1 cellular context compared by ENCODE assay signal in the genomic region with DNA sequence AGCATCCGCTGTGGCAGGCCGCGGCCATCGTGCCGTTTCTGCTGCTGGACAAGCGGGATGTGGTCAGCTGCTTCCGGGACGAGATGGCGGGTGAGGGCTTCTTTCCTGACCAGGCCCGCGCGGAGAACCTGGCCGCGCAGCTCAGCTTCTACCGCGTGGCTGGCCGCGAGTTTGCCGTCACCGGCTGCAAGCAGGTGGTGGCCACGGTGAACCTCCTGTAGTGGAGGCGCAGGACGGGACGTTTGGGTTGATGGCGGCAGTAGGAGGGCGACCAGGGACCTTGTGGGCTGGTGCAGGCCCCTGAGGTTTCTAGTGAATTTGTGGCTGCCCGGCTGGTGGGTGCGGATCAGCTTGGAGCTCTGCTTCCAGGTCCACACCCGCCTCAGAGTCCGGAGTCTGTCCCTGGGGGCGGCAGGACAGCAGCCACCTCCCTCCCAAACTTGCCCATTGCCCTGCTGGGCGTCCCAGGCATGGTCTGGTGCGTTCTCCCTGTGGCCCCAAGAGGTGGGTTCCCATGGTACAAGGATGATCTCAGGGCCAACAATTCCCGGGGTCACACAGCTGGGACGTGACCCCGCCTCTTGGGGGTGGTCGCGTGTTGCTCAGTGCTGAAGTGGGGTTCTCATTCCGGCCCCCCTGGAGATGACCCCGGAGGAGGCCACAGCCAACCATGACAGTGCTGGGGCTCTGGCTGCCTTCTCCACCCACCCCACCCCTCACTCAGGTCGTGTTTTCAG.
TF ChIP-seq lines count a peak whose summit lies in the region.

No MANE protein-coding gene starts in this region.

TF ChIP-seq in K562, 482 proteins besides CTCF, POLR2A, EP300 and RAD21:
- TF ChIP-seq ZNF785 (CRISPR knock-in tag; IDR thresholded peaks at IDR 0.05), result no peak
- no peak for TF ChIP-seq OTX1 (CRISPR knock-in tag; IDR thresholded peaks at IDR 0.05)
- TF ChIP-seq KHSRP (IDR thresholded peaks at IDR 0.05), result no peak
- TF ChIP-seq, protein P1, sequence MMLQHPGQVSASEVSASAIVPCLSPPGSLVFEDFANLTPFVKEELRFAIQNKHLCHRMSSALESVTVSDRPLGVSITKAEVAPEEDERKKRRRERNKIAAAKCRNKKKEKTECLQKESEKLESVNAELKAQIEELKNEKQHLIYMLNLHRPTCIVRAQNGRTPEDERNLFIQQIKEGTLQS (IDR thresholded peaks at IDR 0.05), result no peak
- TF ChIP-seq, protein P1 (CRISPR knock-in tag; conservative IDR thresholded peaks at IDR 0.05), result no peak
- no peak for TF ChIP-seq ZNF644 (tag; IDR thresholded peaks at IDR 0.05; ENCODE audit: low read depth)
- no peak for TF ChIP-seq FOSL1 (tag; conservative IDR thresholded peaks at IDR 0.05)
- 0 out of 2 replicates have a peak, but pooled peaks have one; percentile 9 for TF ChIP-seq POLR2G (IDR thresholded peaks at IDR 0.05; ENCODE audit: low read depth, low read length)
- TF ChIP-seq, protein P2, sequence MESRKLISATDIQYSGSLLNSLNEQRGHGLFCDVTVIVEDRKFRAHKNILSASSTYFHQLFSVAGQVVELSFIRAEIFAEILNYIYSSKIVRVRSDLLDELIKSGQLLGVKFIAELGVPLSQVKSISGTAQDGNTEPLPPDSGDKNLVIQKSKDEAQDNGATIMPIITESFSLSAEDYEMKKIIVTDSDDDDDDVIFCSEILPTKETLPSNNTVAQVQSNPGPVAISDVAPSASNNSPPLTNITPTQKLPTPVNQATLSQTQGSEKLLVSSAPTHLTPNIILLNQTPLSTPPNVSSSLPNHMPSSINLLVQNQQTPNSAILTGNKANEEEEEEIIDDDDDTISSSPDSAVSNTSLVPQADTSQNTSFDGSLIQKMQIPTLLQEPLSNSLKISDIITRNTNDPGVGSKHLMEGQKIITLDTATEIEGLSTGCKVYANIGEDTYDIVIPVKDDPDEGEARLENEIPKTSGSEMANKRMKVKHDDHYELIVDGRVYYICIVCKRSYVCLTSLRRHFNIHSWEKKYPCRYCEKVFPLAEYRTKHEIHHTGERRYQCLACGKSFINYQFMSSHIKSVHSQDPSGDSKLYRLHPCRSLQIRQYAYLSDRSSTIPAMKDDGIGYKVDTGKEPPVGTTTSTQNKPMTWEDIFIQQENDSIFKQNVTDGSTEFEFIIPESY (CRISPR knock-in tag; IDR thresholded peaks at IDR 0.05), result peak; percentile 70; the same call in 1 of the 2 replicates
- TF ChIP-seq ETV5 (CRISPR knock-in tag; IDR thresholded peaks at IDR 0.05; ENCODE audit: low read depth), result no peak
- no peak for TF ChIP-seq GABPB2 (CRISPR knock-in tag; conservative IDR thresholded peaks at IDR 0.05)
- TF ChIP-seq SAFB (IDR thresholded peaks at IDR 0.05; ENCODE audit: borderline replicate concordance, low read depth, low read length), result no peak
- TF ChIP-seq ZNF232 (CRISPR knock-in tag; IDR thresholded peaks at IDR 0.05), result no peak
- TF ChIP-seq, protein P3, sequence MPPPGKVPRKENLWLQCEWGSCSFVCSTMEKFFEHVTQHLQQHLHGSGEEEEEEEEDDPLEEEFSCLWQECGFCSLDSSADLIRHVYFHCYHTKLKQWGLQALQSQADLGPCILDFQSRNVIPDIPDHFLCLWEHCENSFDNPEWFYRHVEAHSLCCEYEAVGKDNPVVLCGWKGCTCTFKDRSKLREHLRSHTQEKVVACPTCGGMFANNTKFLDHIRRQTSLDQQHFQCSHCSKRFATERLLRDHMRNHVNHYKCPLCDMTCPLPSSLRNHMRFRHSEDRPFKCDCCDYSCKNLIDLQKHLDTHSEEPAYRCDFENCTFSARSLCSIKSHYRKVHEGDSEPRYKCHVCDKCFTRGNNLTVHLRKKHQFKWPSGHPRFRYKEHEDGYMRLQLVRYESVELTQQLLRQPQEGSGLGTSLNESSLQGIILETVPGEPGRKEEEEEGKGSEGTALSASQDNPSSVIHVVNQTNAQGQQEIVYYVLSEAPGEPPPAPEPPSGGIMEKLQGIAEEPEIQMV (tag; conservative IDR thresholded peaks at IDR 0.05; ENCODE audit: low read depth), result no peak
- 0 out of 2 replicates have a peak, but pooled peaks have one; percentile 10 for TF ChIP-seq RBFOX2 (IDR thresholded peaks at IDR 0.05; ENCODE audit: low read depth, low read length)
- no peak for TF ChIP-seq EHMT2 (IDR thresholded peaks at IDR 0.05)
- TF ChIP-seq RB1 (IDR thresholded peaks at IDR 0.05; ENCODE audit: low read depth), result no peak
- no peak for TF ChIP-seq BRD4 (IDR thresholded peaks at IDR 0.05)
TF ChIP-seq in K562: peak in this region for 3.
